16 cellular contexts compared by ENCODE assay signal in the genomic region with DNA sequence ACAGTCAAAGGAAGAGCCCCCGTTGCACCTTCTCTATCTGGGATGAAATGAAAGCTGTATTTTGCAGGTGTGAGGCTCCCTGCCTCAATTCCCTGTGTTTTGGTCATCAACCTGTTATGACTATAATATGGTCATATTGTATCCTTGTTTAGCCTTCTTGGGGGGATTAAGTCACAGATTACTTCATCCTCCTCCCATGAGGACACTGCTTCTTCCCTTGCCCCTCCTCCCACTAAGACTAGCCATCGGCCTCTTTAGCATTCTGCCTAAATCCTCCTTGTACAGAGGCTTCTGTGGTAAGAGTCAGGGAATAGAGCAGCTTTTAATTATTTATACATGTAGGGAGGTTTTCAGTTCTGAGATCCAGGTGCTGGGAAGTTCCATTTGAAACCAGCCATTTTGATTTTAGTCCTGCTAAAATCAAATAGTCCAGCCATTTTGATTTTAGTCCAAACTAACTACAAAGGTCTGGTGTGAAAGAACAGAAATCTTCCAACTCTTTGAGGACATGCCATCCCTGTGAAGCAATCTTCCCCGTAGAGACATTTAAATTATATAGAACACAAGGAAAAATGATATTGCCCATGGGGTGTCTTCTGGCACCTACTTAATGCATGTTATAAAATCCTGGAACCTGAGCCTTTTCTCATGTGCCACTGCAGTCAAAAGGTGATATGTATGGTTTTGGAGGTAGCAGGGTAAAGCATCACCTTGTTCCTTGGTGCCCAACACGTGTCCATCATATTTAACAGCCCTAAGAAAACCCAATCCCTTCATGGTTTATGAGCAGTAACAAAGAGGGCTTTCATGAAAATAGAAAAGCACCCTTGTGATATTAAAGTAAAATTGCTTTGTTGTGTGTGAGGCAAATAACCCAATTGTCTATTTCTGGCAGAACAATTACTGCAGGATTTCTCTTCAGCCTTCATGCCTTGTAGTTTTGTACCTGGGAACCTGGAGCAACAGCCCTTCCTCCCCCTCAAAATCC. TPM values are rescaled to one million over a fixed set of nuclear protein-coding genes. Genes with fewer than 3 reads are reported as not detected.
A peak's percentile ranks its signal among the peaks of the same experiment; 100 is the strongest.
DNase-seq lines count a peak whose midpoint lies in the region; ATAC-seq and TF ChIP-seq lines count a peak whose summit lies in the region.
"Had no signal": no experiment of that assay in that cellular context is flagged by ENCODE, and none has a peak within 500 bp of the region (broad histone marks: within the 10 kb centered on the region; RNA-seq: fewer than 3 reads in every experiment).

No MANE protein-coding gene starts in this region.

- no peak for TF ChIP-seq CTCF in GM10266 (IDR thresholded peaks at IDR 0.05; ENCODE audit: control insufficient read depth, insufficient read depth, low read depth, missing control alignments)
- no peak for TF ChIP-seq CTCF in WTC11 (IDR thresholded peaks at IDR 0.05)

- CTCF ChIA-PET in WTC11 (lab: Charles Lee) = no interaction called here

- POLR2A ChIA-PET in WTC11 (lab: Charles Lee) = interaction anchor here (0.6 kb wide), 2 partner anchors 147 to 206 kb away, joined by 3 read pairs; no protein-coding TSS in a partner anchor

- intact Hi-C loops in left ventricle myocardium superior (cut with micrococcal nuclease) = no loop called here
- intact Hi-C loops in Right ventricle myocardium inferior (cut with DNase I) = no loop called here

- H3K36me3 Mint-ChIP-seq in WTC11 = peaks cover 71% of the 10 kb centered on the region

- H3K27me3 Mint-ChIP-seq in WTC11 (ENCODE audit: low read depth) = no peaks in the 10 kb centered on the region

- no peak overlapping the region for H3K4me3 Mint-ChIP-seq in WTC11
- H3K4me3 Mint-ChIP-seq: H9 had no signal

- in situ Hi-C loops in SK-MEL-5 (cut with HindIII; ENCODE audit: low pct_unique_long_range_greater_than_20kb, low sequenced_read_pairs) = no loop called here

- DNase-seq in left ventricle myocardium superior = no peak
- DNase-seq in Right ventricle myocardium inferior (ENCODE audit: missing footprints) = no peak
- peak; percentile 6 for DNase-seq in SK-MEL-5 (ENCODE audit: low read depth, low spot score)
- peak; percentile 29 for DNase-seq in medulla oblongata (ENCODE audit: extremely low spot score)
- DNase-seq in superior temporal gyrus (ENCODE audit: extremely low spot score) = peak; percentile 56
- no peak for DNase-seq in GM10266 (ENCODE audit: extremely low spot score)
- DNase-seq in WTC11 (ENCODE audit: low spot score) = no peak
- DNase-seq: H9, MG63, NCI-H1092 treated with DMSO at 0.1 percent for 48 hours, NCI-H1694, NCI-H2107, NCI-H446 treated with DMSO at 0.1 percent for 48 hours, NCI-H748 treated with DMSO at 0.1 percent for 48 hours, PC-9 had no signal

- H3K9me3 Mint-ChIP-seq in WTC11 = no peaks in the 10 kb centered on the region
- H3K9me3 Mint-ChIP-seq: H9 had no signal

- ATAC-seq in left ventricle myocardium superior (peak; percentile 36), Right ventricle myocardium inferior (no peak), HG03460 (IDR thresholded peaks at IDR 0.05; ENCODE audit: unreplicated experiment) (no peak), WTC11 (no peak)

- H3K27ac Mint-ChIP-seq in WTC11 = no peak overlapping the region

- H3K4me1 Mint-ChIP-seq in WTC11 = no peaks in the 10 kb centered on the region
- H3K4me1 Mint-ChIP-seq: H9 had no signal

TF ChIP-seq in WTC11, 78 proteins besides CTCF, POLR2A, EP300 and RAD21 (continues in another document):
- TF ChIP-seq, protein P1, sequence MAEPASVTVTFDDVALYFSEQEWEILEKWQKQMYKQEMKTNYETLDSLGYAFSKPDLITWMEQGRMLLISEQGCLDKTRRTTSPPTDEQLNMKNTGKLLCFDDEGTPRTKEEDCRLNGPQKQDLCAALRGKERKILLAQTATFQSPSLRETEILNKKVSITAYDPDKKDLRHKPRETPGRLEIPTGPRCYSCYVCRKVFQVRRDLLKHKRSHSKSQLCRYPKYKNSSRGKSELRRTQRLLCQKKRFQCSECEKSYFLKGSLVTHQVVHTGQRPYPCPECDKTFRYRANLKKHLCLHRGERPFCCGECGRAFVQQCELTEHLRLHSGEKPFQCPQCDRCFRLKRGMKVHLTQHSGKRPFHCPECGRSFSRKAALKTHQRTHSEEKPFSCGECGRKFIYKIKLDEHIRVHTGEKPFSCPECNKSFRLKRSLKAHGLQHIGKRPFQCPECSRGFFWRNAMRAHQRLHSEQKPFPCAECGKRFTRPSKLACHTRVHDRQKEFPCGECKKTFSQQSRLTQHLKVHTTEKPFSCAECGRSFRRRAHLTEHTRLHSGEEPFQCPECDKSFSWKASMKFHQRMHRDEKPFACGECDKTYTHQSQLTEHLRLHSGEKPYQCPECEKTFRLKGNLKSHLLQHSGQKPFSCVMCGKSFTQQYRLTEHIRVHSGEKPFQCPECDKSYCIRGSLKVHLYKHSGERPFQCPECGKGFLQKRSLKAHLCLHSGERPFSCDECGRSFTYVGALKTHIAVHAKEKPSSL (CRISPR knock-in tag; conservative IDR thresholded peaks at IDR 0.05) = no peak
- TF ChIP-seq, protein P2, sequence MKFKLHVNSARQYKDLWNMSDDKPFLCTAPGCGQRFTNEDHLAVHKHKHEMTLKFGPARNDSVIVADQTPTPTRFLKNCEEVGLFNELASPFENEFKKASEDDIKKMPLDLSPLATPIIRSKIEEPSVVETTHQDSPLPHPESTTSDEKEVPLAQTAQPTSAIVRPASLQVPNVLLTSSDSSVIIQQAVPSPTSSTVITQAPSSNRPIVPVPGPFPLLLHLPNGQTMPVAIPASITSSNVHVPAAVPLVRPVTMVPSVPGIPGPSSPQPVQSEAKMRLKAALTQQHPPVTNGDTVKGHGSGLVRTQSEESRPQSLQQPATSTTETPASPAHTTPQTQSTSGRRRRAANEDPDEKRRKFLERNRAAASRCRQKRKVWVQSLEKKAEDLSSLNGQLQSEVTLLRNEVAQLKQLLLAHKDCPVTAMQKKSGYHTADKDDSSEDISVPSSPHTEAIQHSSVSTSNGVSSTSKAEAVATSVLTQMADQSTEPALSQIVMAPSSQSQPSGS (CRISPR knock-in tag; IDR thresholded peaks at IDR 0.05; ENCODE audit: borderline replicate concordance, low read depth) = no peak
- no peak for TF ChIP-seq MXD4 (CRISPR knock-in tag; IDR thresholded peaks at IDR 0.05; ENCODE audit: borderline replicate concordance)
- no peak for TF ChIP-seq HMGA2 (CRISPR knock-in tag; IDR thresholded peaks at IDR 0.05)
- no peak for TF ChIP-seq NFE2L1 (CRISPR knock-in tag; IDR thresholded peaks at IDR 0.05)
- TF ChIP-seq NFATC4 (CRISPR knock-in tag; IDR thresholded peaks at IDR 0.05) = no peak
- no peak for TF ChIP-seq TP53 (CRISPR knock-in tag; IDR thresholded peaks at IDR 0.05)
- TF ChIP-seq JUN (CRISPR knock-in tag; IDR thresholded peaks at IDR 0.05) = no peak
- TF ChIP-seq TEAD1 (CRISPR knock-in tag; IDR thresholded peaks at IDR 0.05) = no peak
- no peak for TF ChIP-seq NR2C2 (CRISPR knock-in tag; IDR thresholded peaks at IDR 0.05)
- TF ChIP-seq, protein P3, sequence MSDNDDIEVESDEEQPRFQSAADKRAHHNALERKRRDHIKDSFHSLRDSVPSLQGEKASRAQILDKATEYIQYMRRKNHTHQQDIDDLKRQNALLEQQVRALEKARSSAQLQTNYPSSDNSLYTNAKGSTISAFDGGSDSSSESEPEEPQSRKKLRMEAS (CRISPR knock-in tag; IDR thresholded peaks at IDR 0.05) = no peak
- TF ChIP-seq IRF2 (CRISPR knock-in tag; IDR thresholded peaks at IDR 0.05; ENCODE audit: borderline replicate concordance, low read depth) = no peak
- TF ChIP-seq GABPB1 (CRISPR knock-in tag; IDR thresholded peaks at IDR 0.05) = no peak
- TF ChIP-seq, protein P4, sequence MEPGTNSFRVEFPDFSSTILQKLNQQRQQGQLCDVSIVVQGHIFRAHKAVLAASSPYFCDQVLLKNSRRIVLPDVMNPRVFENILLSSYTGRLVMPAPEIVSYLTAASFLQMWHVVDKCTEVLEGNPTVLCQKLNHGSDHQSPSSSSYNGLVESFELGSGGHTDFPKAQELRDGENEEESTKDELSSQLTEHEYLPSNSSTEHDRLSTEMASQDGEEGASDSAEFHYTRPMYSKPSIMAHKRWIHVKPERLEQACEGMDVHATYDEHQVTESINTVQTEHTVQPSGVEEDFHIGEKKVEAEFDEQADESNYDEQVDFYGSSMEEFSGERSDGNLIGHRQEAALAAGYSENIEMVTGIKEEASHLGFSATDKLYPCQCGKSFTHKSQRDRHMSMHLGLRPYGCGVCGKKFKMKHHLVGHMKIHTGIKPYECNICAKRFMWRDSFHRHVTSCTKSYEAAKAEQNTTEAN (CRISPR knock-in tag; IDR thresholded peaks at IDR 0.05) = no peak
- TF ChIP-seq ATF1 (CRISPR knock-in tag; IDR thresholded peaks at IDR 0.05) = no peak

RNA-seq across cellular contexts. Expression of a gene that starts 26.2 kb away (rescaled TPM):
- total RNA-seq in left ventricle myocardium superior (1.0 TPM), Right ventricle myocardium inferior (0.51 TPM), WTC11 (2021) (not detected in 3 replicates)
- not detected in 2 replicates for total RNA-seq in SK-MEL-5 (2014; rRNA removed; shearing (Covaris generic))
- polyA plus RNA-seq in SK-MEL-5 (2015; cell fraction: cytosol; rRNA removed) = 0.20 TPM in 1 of 2 replicates, not detected in the other
- polyA plus RNA-seq in SK-MEL-5 (2015; cell fraction: nucleus; rRNA removed) = 0.36 TPM in 1 of 2 replicates, not detected in the other
- total RNA-seq: H9, PC-9 had no signal

RNA-seq across cellular contexts. Expression of a gene that starts 47.0 kb away (rescaled TPM):
- total RNA-seq in left ventricle myocardium superior = 30.7 TPM
- 28.4 TPM for total RNA-seq in Right ventricle myocardium inferior
- total RNA-seq in SK-MEL-5 (2014; rRNA removed; shearing (Covaris generic)) = 34.5 and 36.7 TPM in 2 replicates
- polyA plus RNA-seq in SK-MEL-5 (2015; cell fraction: cytosol; rRNA removed) = 28.7 and 39.3 TPM in 2 replicates
- polyA plus RNA-seq in SK-MEL-5 (2015; cell fraction: nucleus; rRNA removed) = 68.9 and 71.0 TPM in 2 replicates
- total RNA-seq in WTC11 (2021) = 63.1 to 66.7 TPM (median 65.0 TPM) in 3 replicates

RNA-seq across cellular contexts. Expression of a gene that starts 57.7 kb away (rescaled TPM):
- total RNA-seq in left ventricle myocardium superior = 11.8 TPM
- 11.2 TPM for total RNA-seq in Right ventricle myocardium inferior
- 9.6 and 10.1 TPM in 2 replicates for total RNA-seq in SK-MEL-5 (2014; rRNA removed; shearing (Covaris generic))
- polyA plus RNA-seq in SK-MEL-5 (2015; cell fraction: cytosol; rRNA removed) = 18.9 and 26.1 TPM in 2 replicates
- 3.5 and 7.5 TPM in 2 replicates for polyA plus RNA-seq in SK-MEL-5 (2015; cell fraction: nucleus; rRNA removed)
- total RNA-seq in WTC11 (2021) = 20.8 to 21.6 TPM (median 20.8 TPM) in 3 replicates

Comparison
In these comparisons a context has a peak if more than half of its experiments do, and no peak if none do; other contexts are left out.
1. DNase-seq: peak in SK-MEL-5 (single experiment), medulla oblongata (single experiment) and superior temporal gyrus (single experiment); none in left ventricle myocardium superior (single experiment), Right ventricle myocardium inferior (single experiment), GM10266 (single experiment) and WTC11 (single experiment).